Comparison of ENCODE assay signal across 17 cellular contexts in genomic region chr5:148816822-148817221, GRCh38.
"Had no signal": no experiment of that assay in that cellular context is flagged by ENCODE, and none has a peak within 500 bp of the region (broad histone marks: within the 10 kb centered on the region; RNA-seq: fewer than 3 reads in every experiment).

No MANE protein-coding gene starts in this region.

- H3K4me1 Mint-ChIP-seq: activated naive CD4-positive, alpha-beta T cell treated with anti-CD3 and anti-CD28 coated beads, Interleukin-2, amount 10 ng/mL, durations not matched to agents 7 days and 5 days had no signal

- H3K4me1 ChIP-seq: vagina had no signal

- H3K9me3 Mint-ChIP-seq: activated naive CD4-positive, alpha-beta T cell treated with anti-CD3 and anti-CD28 coated beads, Interleukin-2, amount 10 ng/mL, durations not matched to agents 7 days and 5 days; activated T-helper 17 cell treated with anti-CD3 and anti-CD28 coated beads, Interleukin-2, amount 50 U/mL, for 72 hours had no signal

- H3K4me3 Mint-ChIP-seq: activated naive CD4-positive, alpha-beta T cell treated with anti-CD3 and anti-CD28 coated beads, Interleukin-2, amount 10 ng/mL, durations not matched to agents 7 days and 5 days; activated T-helper 17 cell treated with anti-CD3 and anti-CD28 coated beads, Interleukin-2, amount 50 U/mL, for 72 hours had no signal

- H3K36me3 Mint-ChIP-seq: activated naive CD4-positive, alpha-beta T cell treated with anti-CD3 and anti-CD28 coated beads, Interleukin-2, amount 10 ng/mL, durations not matched to agents 7 days and 5 days had no signal

- H3K79me2 ChIP-seq: hepatocyte, parathyroid adenoma had no signal

- DNase-seq: activated CD4-positive, alpha-beta T cell treated with anti-CD3 and anti-CD28 coated beads for 48 hours; activated CD8-positive, alpha-beta memory T cell treated with anti-CD3 and anti-CD28 coated beads for 24 hours; activated naive CD4-positive, alpha-beta T cell treated with anti-CD3 and anti-CD28 coated beads, Interleukin-2, amount 10 ng/mL, durations not matched to agents 7 days and 5 days; activated T-cell treated with anti-CD3 and anti-CD28 coated beads for 4 hours; effector CD8-positive, alpha-beta T cell; gastrocnemius medialis; kidney; left ventricle myocardium superior; retina; stimulated activated CD4-positive, alpha-beta T cell treated with anti-CD3 and anti-CD28 coated beads, Interleukin-15, amount 100 ng/mL, for 24 hours; stimulated activated CD4-positive, alpha-beta T cell treated with anti-CD3 and anti-CD28 coated beads, Interleukin-4, amount 100 ng/mL, for 24 hours had no signal

- H3K27me3 ChIP-seq: gastrocnemius medialis, vagina had no signal

- H3K27ac Mint-ChIP-seq: activated naive CD4-positive, alpha-beta T cell treated with anti-CD3 and anti-CD28 coated beads, Interleukin-2, amount 10 ng/mL, durations not matched to agents 7 days and 5 days; activated T-helper 17 cell treated with anti-CD3 and anti-CD28 coated beads, Interleukin-2, amount 50 U/mL, for 72 hours had no signal

- ATAC-seq: activated T-helper 17 cell treated with anti-CD3 and anti-CD28 coated beads, Interleukin-2, amount 50 U/mL, for 72 hours; gastrocnemius medialis; left ventricle myocardium superior had no signal

- H2AFZ ChIP-seq: hepatocyte, parathyroid adenoma had no signal

- H3K36me3 ChIP-seq: gastrocnemius medialis, vagina had no signal

- H3K4me2 ChIP-seq: hepatocyte had no signal

- H3K9me3 ChIP-seq: gastrocnemius medialis, vagina had no signal

- H3K4me3 ChIP-seq: coronary artery, gastrocnemius medialis, hepatocyte, vagina had no signal

- H3K27ac ChIP-seq: coronary artery, epithelial cell of prostate, gastrocnemius medialis, hepatocyte, parathyroid adenoma, vagina had no signal
